27 cellular contexts compared by ENCODE assay signal in genomic region chr6:168962886-168963285, GRCh38.
DNase-seq lines count a peak whose midpoint lies in the region; ATAC-seq and TF ChIP-seq lines count a peak whose summit lies in the region.
"Had no signal": no experiment of that assay in that cellular context is flagged by ENCODE, and none has a peak within 500 bp of the region (broad histone marks: within the 10 kb centered on the region; RNA-seq: fewer than 3 reads in every experiment).

No MANE protein-coding gene starts in this region.

- peak; percentile 50 for ATAC-seq in sciatic nerve
- ATAC-seq in activated CD4-positive, alpha-beta T cell treated with anti-CD3 and anti-CD28 coated beads for 36 hours = no peak
- ATAC-seq: HCT116, natural killer cell, pancreas had no signal

- H3K27ac Mint-ChIP-seq in activated CD4-positive, alpha-beta T cell treated with anti-CD3 and anti-CD28 coated beads for 36 hours = no peak overlapping the region
- H3K27ac Mint-ChIP-seq: activated B cell treated with CpG ODN at 0.5 μM for 24 hours; activated naive CD8-positive, alpha-beta T cell; activated T-helper 2 cell treated with anti-CD3 and anti-CD28 coated beads, Interferon-gamma antibody, Interleukin-2, Interleukin-4, amounts not matched to agents 10 μg/mL and 5 μg/mL and 100 μg/mL, durations not matched to agents 14 hours and 24 hours and 36 hours; CD14-positive monocyte; IgD-negative memory B cell; natural killer cell; type B pancreatic cell had no signal

- H3K4me3 ChIP-seq in fibroblast of mammary gland (ENCODE audit: control insufficient read depth, low read depth, low read length) = no peak overlapping the region
- H3K4me3 ChIP-seq: left ventricle myocardium inferior, pancreas, stomach had no signal

- POLR2A ChIA-PET in activated CD4-positive, alpha-beta T cell treated with anti-CD3 and anti-CD28 coated beads for 36 hours (lab: Charles Lee) = no interaction called here

- no peaks in the 10 kb centered on the region for H3K36me3 Mint-ChIP-seq in activated CD4-positive, alpha-beta T cell treated with anti-CD3 and anti-CD28 coated beads for 36 hours (ENCODE audit: low read depth)
- H3K36me3 Mint-ChIP-seq: activated naive CD8-positive, alpha-beta T cell; CD14-positive monocyte; IgD-negative memory B cell; natural killer cell; type B pancreatic cell had no signal

- H3K4me3 Mint-ChIP-seq in activated CD4-positive, alpha-beta T cell treated with anti-CD3 and anti-CD28 coated beads for 36 hours = no peak overlapping the region
- H3K4me3 Mint-ChIP-seq: activated B cell treated with CpG ODN at 0.5 μM for 24 hours; activated naive CD8-positive, alpha-beta T cell; CD14-positive monocyte; natural killer cell; type B pancreatic cell had no signal

- intact Hi-C loops in sciatic nerve (cut with DNase I) = no loop called here
- intact Hi-C loops in activated CD4-positive, alpha-beta T cell treated with anti-CD3 and anti-CD28 coated beads for 36 hours (cut with DNase I, micrococcal nuclease) = no loop called here

- DNase-seq in AG08395 (ENCODE audit: low spot score) = peak; percentile 45
- DNase-seq in GM04504 (ENCODE audit: low read depth) = peak; percentile 45
- peak; percentile 92 for DNase-seq in fibroblast of mammary gland (ENCODE audit: low read depth)
- no peak for DNase-seq in sciatic nerve (ENCODE audit: low spot score)
- DNase-seq in dermis blood vessel endothelial cell = no peak
- no peak for DNase-seq in NCI-H524 treated with DMSO at 0.1 percent for 48 hours (lab: John Stamatoyannopoulos, UW)
- DNase-seq in activated CD4-positive, alpha-beta T cell treated with anti-CD3 and anti-CD28 coated beads for 36 hours = no peak
- DNase-seq in NCI-H748 (lab: John Stamatoyannopoulos, UW; ENCODE audit: unreplicated experiment) = no peak
- DNase-seq: activated B cell treated with CpG ODN at 0.5 μM for 24 hours; activated CD4-positive, alpha-beta T cell treated with anti-CD3 and anti-CD28 coated beads, Interleukin-2, amount 50 U/mL, for 48 hours; activated CD8-positive, alpha-beta memory T cell treated with anti-CD3 and anti-CD28 coated beads, Interleukin-2, amount 50 U/mL, for 4 hours; Calu3; left ventricle myocardium inferior; natural killer cell; NCI-H1105 treated with DMSO at 0.1 percent for 48 hours; NCI-H2081; NCI-H345; OCI-M1; pancreas; SIG-M5; stomach had no signal

- no peak for TF ChIP-seq CTCF in fibroblast of mammary gland (conservative IDR thresholded peaks at IDR 0.05; ENCODE audit: control insufficient read depth, insufficient read depth, low read depth, low read length)

- no peaks in the 10 kb centered on the region for H3K4me1 Mint-ChIP-seq in activated CD4-positive, alpha-beta T cell treated with anti-CD3 and anti-CD28 coated beads for 36 hours
- H3K4me1 Mint-ChIP-seq: activated B cell treated with CpG ODN at 0.5 μM for 24 hours, CD14-positive monocyte, IgD-negative memory B cell, natural killer cell had no signal

- peaks cover 2% of the 10 kb centered on the region for H3K27me3 Mint-ChIP-seq in activated CD4-positive, alpha-beta T cell treated with anti-CD3 and anti-CD28 coated beads for 36 hours
- H3K27me3 Mint-ChIP-seq: type B pancreatic cell had no signal

- H3K9me3 Mint-ChIP-seq in activated CD4-positive, alpha-beta T cell treated with anti-CD3 and anti-CD28 coated beads for 36 hours (ENCODE audit: low read depth) = no peaks in the 10 kb centered on the region
- H3K9me3 Mint-ChIP-seq: activated T-helper 2 cell treated with anti-CD3 and anti-CD28 coated beads, Interferon-gamma antibody, Interleukin-2, Interleukin-4, amounts not matched to agents 10 μg/mL and 5 μg/mL and 100 μg/mL, durations not matched to agents 14 hours and 24 hours and 36 hours; natural killer cell; type B pancreatic cell had no signal

- CTCF ChIA-PET in activated CD4-positive, alpha-beta T cell treated with anti-CD3 and anti-CD28 coated beads for 36 hours (lab: Charles Lee) = no interaction called here

Comparison
In these comparisons a context has a peak if more than half of its experiments do, and no peak if none do; other contexts are left out.
1. DNase-seq: peak in AG08395 (single experiment), GM04504 (single experiment) and fibroblast of mammary gland (single experiment); none in sciatic nerve (single experiment), dermis blood vessel endothelial cell (single experiment), NCI-H524 treated with DMSO at 0.1 percent for 48 hours (single experiment), activated CD4-positive, alpha-beta T cell treated with anti-CD3 and anti-CD28 coated beads for 36 hours (single experiment) and NCI-H748 (single experiment).